In genomic region chrX:1468250-1468772, GRCh38 we compare ENCODE assay signal across 8 cellular contexts. TPM values are rescaled to one million over a fixed set of nuclear protein-coding genes. Genes with fewer than 3 reads are reported as not detected.
DNase-seq lines count a peak whose midpoint lies in the region; ATAC-seq and TF ChIP-seq lines count a peak whose summit lies in the region.

No MANE protein-coding gene starts in this region.

- peaks cover 11% of the 10 kb centered on the region for H3K9me3 Mint-ChIP-seq in memory B cell

- no peaks in the 10 kb centered on the region for H3K27me3 Mint-ChIP-seq in memory B cell

- TF ChIP-seq CTCF in heart left ventricle (IDR thresholded peaks at IDR 0.05) (no peak), upper lobe of right lung (IDR thresholded peaks at IDR 0.05) (no peak)

- peak overlapping the region; percentile 59 for H3K4me3 Mint-ChIP-seq in memory B cell

- intact Hi-C loops in heart left ventricle (cut with DNase I): loop anchor here in 1 of 10 donors (10.0 kb wide), 1 partner anchor 106 kb away; no protein-coding TSS in a partner anchor
- intact Hi-C loops in right cardiac atrium (cut with DNase I): no loop called here
- intact Hi-C loops in upper lobe of right lung (cut with DNase I): loop anchor here (10.0 kb wide), 1 partner anchor 106 kb away; no protein-coding TSS in a partner anchor

- H3K36me3 ChIP-seq in heart left ventricle (peaks cover 0 to 4% (median 0%) of the 10 kb centered on the region in 9 donors), SJCRH30 (no peaks in the 10 kb centered on the region), upper lobe of right lung (no peaks in the 10 kb centered on the region)

- H3K27ac Mint-ChIP-seq in memory B cell: peak overlapping the region; percentile 95

- WGBS in heart left ventricle, 4 donors: 76 to 84% (median 78%) methylated on average over 20 of the region's 20 CpGs
- 69% methylated on average over 20 of the region's 20 CpGs for WGBS in right cardiac atrium

- DNase-seq in heart left ventricle (peak in 3 of 5 donors; percentile 4 to 54 (median 25)), right cardiac atrium (no peak), SJCRH30 (peak; percentile 93 to 94), memory B cell (ENCODE audit: low spot score in 2 of 2) (peak; percentile 61 to 66), upper lobe of right lung (peak; percentile 49), NCI-H2196 treated with DMSO at 0.1 percent for 48 hours (lab: John Stamatoyannopoulos, UW; ENCODE audit: unreplicated experiment) (no peak)
- peak; percentile 71 for DNase-seq in activated gamma-delta T cell treated with anti-CD3 and anti-CD28 coated beads, Interleukin-2, amount 50 U/mL, for 16 hours (ENCODE audit: low read depth)

- H3K27me3 ChIP-seq in heart left ventricle (peaks cover 0 to 15% (median 4%) of the 10 kb centered on the region in 9 donors), right cardiac atrium (ENCODE audit: control insufficient read depth, insufficient read depth) (no peaks in the 10 kb centered on the region), SJCRH30 (peaks cover 3% of the 10 kb centered on the region; the same call in 1 of the 2 replicates), upper lobe of right lung (peaks cover 14% of the 10 kb centered on the region)

- H3K36me3 Mint-ChIP-seq in memory B cell: peaks cover 34% of the 10 kb centered on the region

- no peak for TF ChIP-seq POLR2A in heart left ventricle (IDR thresholded peaks at IDR 0.05)

- H3K27ac ChIP-seq in heart left ventricle: peak overlapping the region in 2 of 12 donors; percentile 60 to 83
- H3K27ac ChIP-seq in right cardiac atrium (ENCODE audit: low read length): no peak overlapping the region
- H3K27ac ChIP-seq in SJCRH30: peak overlapping the region; percentile 50
- H3K27ac ChIP-seq in upper lobe of right lung: no peak overlapping the region

- H3K4me1 Mint-ChIP-seq in memory B cell: peaks cover 61% of the 10 kb centered on the region

- peak overlapping the region in 1 of 12 donors; percentile 8 for H3K4me3 ChIP-seq in heart left ventricle
- no peak overlapping the region for H3K4me3 ChIP-seq in right cardiac atrium (ENCODE audit: low read length)
- no peak overlapping the region for H3K4me3 ChIP-seq in SJCRH30
- H3K4me3 ChIP-seq in upper lobe of right lung: no peak overlapping the region

- H3K4me1 ChIP-seq in heart left ventricle (peaks cover 0 to 57% (median 0%) of the 10 kb centered on the region in 12 donors), right cardiac atrium (ENCODE audit: control insufficient read depth, insufficient read depth, low read length) (no peaks in the 10 kb centered on the region), SJCRH30 (peaks cover 36% of the 10 kb centered on the region), upper lobe of right lung (no peaks in the 10 kb centered on the region)

- ATAC-seq in heart left ventricle (no peak), right cardiac atrium (no peak), HG03108 (IDR thresholded peaks at IDR 0.05; ENCODE audit: unreplicated experiment) (peak; percentile 56), memory B cell (ENCODE audit: low read depth) (peak; percentile 71), upper lobe of right lung (peak; percentile 7)

- H3K9me3 ChIP-seq in heart left ventricle (no peaks in the 10 kb centered on the region), right cardiac atrium (ENCODE audit: control insufficient read depth, low read length) (no peaks in the 10 kb centered on the region), SJCRH30 (replicated peaks) (no peaks in the 10 kb centered on the region), upper lobe of right lung (no peaks in the 10 kb centered on the region)

RNA-seq across cellular contexts. Expression of gene ASMTL, which starts 15.6 kb away (rescaled TPM):
- total RNA-seq in heart left ventricle (10 to 100 TPM; 25.3 to 44.6 (median 29.1) TPM), right cardiac atrium (10 to 100 TPM; 30.3 to 34.4 (median 34.1) TPM), upper lobe of right lung (23.8 TPM)
- polyA plus RNA-seq in heart left ventricle (10 to 100 TPM; 20.2 to 42.3 TPM), right cardiac atrium (27.7 TPM)
- total RNA-seq in SJCRH30 (2014; rRNA removed; shearing (Covaris generic)): 26.4 and 27.5 TPM in 2 replicates

Comparison
In these comparisons a context has a peak if more than half of its experiments do, and no peak if none do; other contexts are left out.
1. DNase-seq: peak in heart left ventricle (3 of 5), SJCRH30 (2 of 2), activated gamma-delta T cell treated with anti-CD3 and anti-CD28 coated beads, Interleukin-2, amount 50 U/mL, for 16 hours (single experiment), memory B cell (2 of 2) and upper lobe of right lung (single experiment); none in right cardiac atrium (0 of 3) and NCI-H2196 treated with DMSO at 0.1 percent for 48 hours (single experiment).
2. ATAC-seq: peak in HG03108 (single experiment), memory B cell (single experiment) and upper lobe of right lung (single experiment); none in heart left ventricle (0 of 4) and right cardiac atrium (0 of 2).